19 cellular contexts compared by ENCODE assay signal in genomic region chr4:98833384-98833783, GRCh38.
"Had no signal": no experiment of that assay in that cellular context is flagged by ENCODE, and none has a peak within 500 bp of the region (broad histone marks: within the 10 kb centered on the region; RNA-seq: fewer than 3 reads in every experiment).

No MANE protein-coding gene starts in this region.

- H3K27ac ChIP-seq: esophagus muscularis mucosa, lower lobe of right lung, neutrophil, pancreas, SK-N-MC, spleen, tibial artery, WERI-Rb-1 had no signal

- ATAC-seq: activated CD8-positive, alpha-beta T cell treated with anti-CD3 and anti-CD28 coated beads for 36 hours; activated naive CD8-positive, alpha-beta T cell treated with anti-CD3 and anti-CD28 coated beads, Interleukin-2, amount 50 U/mL, for 24 hours; effector memory CD8-positive, alpha-beta T cell; lower lobe of right lung; naive thymus-derived CD8-positive, alpha-beta T cell; pancreas had no signal

- H3K4me1 ChIP-seq: esophagus muscularis mucosa, lower lobe of right lung, pancreas, spleen, tibial artery had no signal

- DNase-seq: activated CD4-positive, alpha-beta T cell treated with anti-CD3 and anti-CD28 coated beads, Interleukin-2, amount 10 ng/mL, durations not matched to agents 7 days and 5 days; activated CD4-positive, CD25-positive, alpha-beta regulatory T cell treated with anti-CD3 and anti-CD28 coated beads, Interleukin-2, amount 50 U/mL, for 72 hours; activated CD8-positive, alpha-beta T cell treated with anti-CD3 and anti-CD28 coated beads for 36 hours; activated gamma-delta T cell; activated naive CD4-positive, alpha-beta T cell treated with anti-CD3 and anti-CD28 coated beads, Interleukin-2, amount 50 U/mL, for 16 hours; activated naive CD8-positive, alpha-beta T cell treated with anti-CD3 and anti-CD28 coated beads, Interleukin-2, amount 50 U/mL, for 24 hours; effector memory CD8-positive, alpha-beta T cell; glutamatergic neuron; lower lobe of right lung; naive thymus-derived CD8-positive, alpha-beta T cell; pancreas; spleen; stimulated activated CD4-positive, alpha-beta T cell treated with anti-CD3 and anti-CD28 coated beads, Interleukin-4, amount 100 ng/mL, for 1 hour; stimulated activated naive CD4-positive, alpha-beta T cell; tibial artery; WERI-Rb-1 had no signal

- H3K9me3 ChIP-seq: esophagus muscularis mucosa, lower lobe of right lung, neutrophil, pancreas, spleen, tibial artery had no signal

- H3K27me3 ChIP-seq: esophagus muscularis mucosa, neutrophil, pancreas, spleen, tibial artery had no signal

- H3K4me3 ChIP-seq: esophagus muscularis mucosa, lower lobe of right lung, pancreas, SK-N-MC, spleen, tibial artery had no signal

- H3K36me3 ChIP-seq: esophagus muscularis mucosa, lower lobe of right lung, neutrophil, pancreas, spleen, tibial artery, WERI-Rb-1 had no signal
